ENCODE assay signal across 2 cellular contexts in the genomic region with DNA sequence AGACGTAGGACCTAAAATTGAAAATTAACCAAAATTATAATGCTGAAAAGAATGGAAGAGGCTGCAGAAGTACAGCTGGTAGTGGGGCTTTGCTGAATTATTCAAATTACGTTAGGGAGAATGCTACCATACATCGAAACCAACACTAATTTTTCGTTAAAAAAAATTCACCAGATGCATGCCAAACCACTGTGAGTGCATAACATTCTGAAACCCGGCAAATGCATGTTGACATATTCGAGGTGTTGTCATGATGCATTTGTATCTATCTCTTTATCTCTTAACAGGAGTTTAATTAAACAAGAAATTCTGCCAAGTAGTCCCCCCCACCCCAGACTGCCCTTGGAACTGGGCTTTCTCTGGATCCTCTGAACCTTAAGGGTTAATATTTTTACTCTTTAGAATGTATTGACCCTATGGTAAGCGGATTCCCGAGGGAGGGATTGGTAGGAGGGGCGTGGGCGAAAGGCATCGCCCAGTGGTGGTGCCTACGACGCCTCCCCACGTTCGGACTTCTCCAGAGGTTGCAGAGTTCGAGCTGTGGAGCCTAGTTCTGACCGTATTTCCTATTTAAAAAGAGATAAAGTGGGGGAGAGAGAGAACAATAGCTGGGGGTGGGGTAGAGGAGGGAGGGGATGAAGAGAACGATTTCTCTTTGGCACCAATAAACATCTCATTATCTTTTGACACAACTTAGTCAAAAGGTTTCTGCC.
TF ChIP-seq lines count a peak whose summit lies in the region.

No MANE protein-coding gene starts in this region.

TF ChIP-seq in GM23338, 12 proteins besides CTCF, POLR2A, EP300 and RAD21:
- TF ChIP-seq NANOG (IDR thresholded peaks at IDR 0.05; ENCODE audit: borderline replicate concordance) (no peak), ZNF331 (CRISPR knock-in tag; IDR thresholded peaks at IDR 0.05; ENCODE audit: low read depth) (no peak), EZH2 (IDR thresholded peaks at IDR 0.05; ENCODE audit: low read depth, unreplicated experiment) (peak; percentile 56), JUNB (IDR thresholded peaks at IDR 0.05; ENCODE audit: unreplicated experiment) (no peak)
TF ChIP-seq in GM23338: peak in this region for 1.

TF ChIP-seq in WTC11, 78 proteins besides CTCF, POLR2A, EP300 and RAD21:
- TF ChIP-seq IRF2 (CRISPR knock-in tag; IDR thresholded peaks at IDR 0.05; ENCODE audit: borderline replicate concordance, low read depth) (no peak), ATF1 (CRISPR knock-in tag; IDR thresholded peaks at IDR 0.05) (no peak), TEAD1 (CRISPR knock-in tag; IDR thresholded peaks at IDR 0.05) (no peak)
- TF ChIP-seq, protein P1, sequence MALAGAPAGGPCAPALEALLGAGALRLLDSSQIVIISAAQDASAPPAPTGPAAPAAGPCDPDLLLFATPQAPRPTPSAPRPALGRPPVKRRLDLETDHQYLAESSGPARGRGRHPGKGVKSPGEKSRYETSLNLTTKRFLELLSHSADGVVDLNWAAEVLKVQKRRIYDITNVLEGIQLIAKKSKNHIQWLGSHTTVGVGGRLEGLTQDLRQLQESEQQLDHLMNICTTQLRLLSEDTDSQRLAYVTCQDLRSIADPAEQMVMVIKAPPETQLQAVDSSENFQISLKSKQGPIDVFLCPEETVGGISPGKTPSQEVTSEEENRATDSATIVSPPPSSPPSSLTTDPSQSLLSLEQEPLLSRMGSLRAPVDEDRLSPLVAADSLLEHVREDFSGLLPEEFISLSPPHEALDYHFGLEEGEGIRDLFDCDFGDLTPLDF (CRISPR knock-in tag; IDR thresholded peaks at IDR 0.05) = no peak
- TF ChIP-seq, protein P2, sequence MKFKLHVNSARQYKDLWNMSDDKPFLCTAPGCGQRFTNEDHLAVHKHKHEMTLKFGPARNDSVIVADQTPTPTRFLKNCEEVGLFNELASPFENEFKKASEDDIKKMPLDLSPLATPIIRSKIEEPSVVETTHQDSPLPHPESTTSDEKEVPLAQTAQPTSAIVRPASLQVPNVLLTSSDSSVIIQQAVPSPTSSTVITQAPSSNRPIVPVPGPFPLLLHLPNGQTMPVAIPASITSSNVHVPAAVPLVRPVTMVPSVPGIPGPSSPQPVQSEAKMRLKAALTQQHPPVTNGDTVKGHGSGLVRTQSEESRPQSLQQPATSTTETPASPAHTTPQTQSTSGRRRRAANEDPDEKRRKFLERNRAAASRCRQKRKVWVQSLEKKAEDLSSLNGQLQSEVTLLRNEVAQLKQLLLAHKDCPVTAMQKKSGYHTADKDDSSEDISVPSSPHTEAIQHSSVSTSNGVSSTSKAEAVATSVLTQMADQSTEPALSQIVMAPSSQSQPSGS (CRISPR knock-in tag; IDR thresholded peaks at IDR 0.05; ENCODE audit: borderline replicate concordance, low read depth) = no peak
